ENCODE assay signal across 23 cellular contexts in the genomic region with DNA sequence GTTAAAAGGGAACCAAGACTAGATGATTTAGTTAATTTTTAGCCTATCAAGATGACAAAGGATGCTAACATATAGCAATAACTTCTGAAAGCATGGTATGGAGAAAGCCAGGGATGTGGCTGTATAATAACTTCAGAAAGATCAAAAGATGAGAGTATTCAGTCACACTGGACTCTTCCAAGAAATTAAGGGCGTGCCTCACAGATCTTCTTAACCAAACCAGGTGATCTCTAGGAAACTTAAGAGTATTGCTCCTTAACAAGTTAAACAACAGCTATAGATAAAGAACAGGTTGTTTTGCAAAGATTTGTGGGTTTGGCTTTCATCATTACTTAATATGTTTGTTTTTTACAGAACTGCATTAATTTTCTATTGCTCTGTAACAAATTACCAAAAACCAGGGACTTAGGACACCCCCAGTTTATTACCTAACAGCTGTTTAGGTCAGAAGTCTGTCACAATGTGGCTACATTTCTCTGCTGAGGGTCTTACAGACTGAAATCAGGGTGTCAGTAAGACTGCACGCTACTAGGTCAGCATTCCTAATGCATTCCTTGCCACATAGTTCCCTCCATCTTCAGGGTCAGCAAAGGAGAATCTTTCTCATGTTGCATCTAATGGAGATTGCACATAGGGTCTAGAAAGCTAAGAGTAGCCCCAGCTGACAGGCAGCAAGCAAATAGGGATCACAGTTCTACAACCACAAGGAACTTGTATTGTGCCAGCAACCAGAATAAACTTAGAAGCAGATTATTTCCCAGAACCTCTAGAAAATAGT.
"Had no signal": no experiment of that assay in that cellular context is flagged by ENCODE, and none has a peak within 500 bp of the region (broad histone marks: within the 10 kb centered on the region; RNA-seq: fewer than 3 reads in every experiment).

No MANE protein-coding gene starts in this region.

- H3K27me3 ChIP-seq: hepatocyte, ovary, right atrium auricular region, suprapubic skin, thyroid gland had no signal

- H3K4me1 ChIP-seq: right atrium auricular region had no signal

- DNase-seq: effector CD4-positive, alpha-beta T cell; endodermal cell; erythroblast; foreskin melanocyte; head of caudate nucleus; left colon; left ventricle myocardium superior; mucosa of descending colon; natural killer cell; nucleus accumbens; ovary; stimulated activated CD4-positive, alpha-beta T cell treated with anti-CD3 and anti-CD28 coated beads, Interleukin-4, amount 100 ng/mL, for 1 hour; stimulated activated CD8-positive, alpha-beta memory T cell treated with anti-CD3 and anti-CD28 coated beads, Interleukin-4, amount 100 ng/mL, for 48 hours; stimulated activated naive CD8-positive, alpha-beta T cell treated with anti-CD3 and anti-CD28 coated beads, Interleukin-15, Interleukin-2, amounts not matched to agents 100 U/mL and 50 U/mL, for 24 hours; thyroid gland had no signal

- H3K4me3 ChIP-seq: coronary artery, hepatocyte, mucosa of descending colon, ovary, right atrium auricular region, smooth muscle cell, suprapubic skin, thyroid gland had no signal

- H3K27ac Mint-ChIP-seq: endodermal cell; natural killer cell; stimulated activated effector memory CD8-positive, alpha-beta T cell treated with anti-CD3 and anti-CD28 coated beads, Interleukin-12 subunit alpha, Interleukin-12 subunit beta, amount 100 ng/mL, for 72 hours; type B pancreatic cell had no signal

- ATAC-seq: left colon; left ventricle myocardium superior; mucosa of descending colon; natural killer cell; stimulated activated effector memory CD8-positive, alpha-beta T cell treated with anti-CD3 and anti-CD28 coated beads, Interleukin-12 subunit alpha, Interleukin-12 subunit beta, amount 100 ng/mL, for 72 hours; stimulated activated naive CD8-positive, alpha-beta T cell treated with anti-CD3 and anti-CD28 coated beads, Interleukin-15, Interleukin-2, amounts not matched to agents 100 U/mL and 50 U/mL, for 24 hours had no signal

- H3K4me1 Mint-ChIP-seq: endodermal cell had no signal

- H3K27me3 Mint-ChIP-seq: type B pancreatic cell had no signal

- H3K36me3 Mint-ChIP-seq: stimulated activated effector memory CD8-positive, alpha-beta T cell treated with anti-CD3 and anti-CD28 coated beads, Interleukin-12 subunit alpha, Interleukin-12 subunit beta, amount 100 ng/mL, for 72 hours had no signal

- H3K27ac ChIP-seq: coronary artery, hepatocyte, ovary, right atrium auricular region, suprapubic skin, thyroid gland had no signal

- H3K36me3 ChIP-seq: ovary, right atrium auricular region, suprapubic skin, thyroid gland had no signal

- H3K4me3 Mint-ChIP-seq: endodermal cell; natural killer cell; neural crest cell; stimulated activated effector memory CD8-positive, alpha-beta T cell treated with anti-CD3 and anti-CD28 coated beads, Interleukin-12 subunit alpha, Interleukin-12 subunit beta, amount 100 ng/mL, for 72 hours; type B pancreatic cell had no signal

- H3K9me3 Mint-ChIP-seq: endodermal cell, type B pancreatic cell had no signal

- H3K9me3 ChIP-seq: mucosa of descending colon, ovary, right atrium auricular region, suprapubic skin, thyroid gland had no signal
